In genomic region chr13:44437356-44438233, GRCh38 we compare ENCODE assay signal across 8 cellular contexts.
DNase-seq lines count a peak whose midpoint lies in the region; ATAC-seq and TF ChIP-seq lines count a peak whose summit lies in the region.

No MANE protein-coding gene starts in this region.

- peak overlapping the region; percentile 76 for H3K4me2 ChIP-seq in KMS-11

- H3K27ac Mint-ChIP-seq in natural killer cell treated with Interleukin-12 subunit alpha and Interleukin-12 subunit beta and Interleukin-15 and Interleukin-18, amount 100 ng/mL, for 72 hours = no peak overlapping the region

- no peaks in the 10 kb centered on the region for H3K36me3 ChIP-seq in KMS-11 (ENCODE audit: insufficient read depth)
- H3K36me3 ChIP-seq in SK-N-MC (ENCODE audit: insufficient read depth, low read length) = peaks cover 18% of the 10 kb centered on the region

- peaks cover 15 to 29% of the 10 kb centered on the region in 2 donors for H3K4me1 Mint-ChIP-seq in natural killer cell treated with Interleukin-12 subunit alpha and Interleukin-12 subunit beta and Interleukin-15 and Interleukin-18, amount 100 ng/mL, for 72 hours (ENCODE audit: low read depth in 2 of 2)

- DNase-seq in DMS79 (lab: John Stamatoyannopoulos, UW) (peak; percentile 22), SK-N-MC (ENCODE audit: low read depth, low spot score) (no peak), epithelial cell of esophagus (ENCODE audit: low read depth) (peak; percentile 56), middle frontal gyrus (ENCODE audit: extremely low spot score, low spot score) (no peak)
- no peak for DNase-seq in natural killer cell treated with Interleukin-12 subunit alpha and Interleukin-12 subunit beta and Interleukin-15 and Interleukin-18, amount 100 ng/mL, for 72 hours (ENCODE audit: low spot score)
- no peak for DNase-seq in activated CD8-positive, alpha-beta memory T cell treated with anti-CD3 and anti-CD28 coated beads, Interleukin-2, amount 50 U/mL, for 48 hours

- peak overlapping the region; percentile 54; the same call in 1 of the 2 replicates for H2AFZ ChIP-seq in KMS-11 (ENCODE audit: low read depth)

- no peaks in the 10 kb centered on the region for H3K9me3 Mint-ChIP-seq in natural killer cell treated with Interleukin-12 subunit alpha and Interleukin-12 subunit beta and Interleukin-15 and Interleukin-18, amount 100 ng/mL, for 72 hours

- H3K4me3 ChIP-seq in KMS-11 (IDR thresholded peaks at IDR 0.05; ENCODE audit: insufficient read depth, low read depth, low read length) (no peak overlapping the region), SK-N-MC (peak overlapping the region; percentile 95), epithelial cell of esophagus (ENCODE audit: low read length) (peak overlapping the region; percentile 92)

- H3K79me2 ChIP-seq in KMS-11 (ENCODE audit: insufficient read depth, low read depth) = no peaks in the 10 kb centered on the region

- peak; percentile 64 for TF ChIP-seq CTCF in KMS-11 (conservative IDR thresholded peaks at IDR 0.05; ENCODE audit: low read depth, low read length)
- TF ChIP-seq CTCF in epithelial cell of esophagus (IDR thresholded peaks at IDR 0.05; ENCODE audit: insufficient read depth, low read depth, low read length, missing control alignments) = no peak

- no peaks in the 10 kb centered on the region for H4K20me1 ChIP-seq in KMS-11 (ENCODE audit: insufficient read depth)

- H3K27me3 Mint-ChIP-seq in natural killer cell treated with Interleukin-12 subunit alpha and Interleukin-12 subunit beta and Interleukin-15 and Interleukin-18, amount 100 ng/mL, for 72 hours = no peaks in the 10 kb centered on the region

- H3K9ac ChIP-seq in KMS-11 (peak overlapping the region; percentile 41; the same call in 1 of the 2 replicates), SK-N-MC (ENCODE audit: insufficient read length) (peak overlapping the region; percentile 75)

- H3K4me1 ChIP-seq in KMS-11 (ENCODE audit: low read depth, poor library complexity, severe bottlenecking) = peaks cover 8% of the 10 kb centered on the region

- H3K27me3 ChIP-seq in KMS-11 (ENCODE audit: insufficient read depth, low read depth) = no peaks in the 10 kb centered on the region

- no peak for ATAC-seq in natural killer cell treated with Interleukin-12 subunit alpha and Interleukin-12 subunit beta and Interleukin-15 and Interleukin-18, amount 100 ng/mL, for 72 hours
- ATAC-seq in HG02884 (IDR thresholded peaks at IDR 0.05; ENCODE audit: unreplicated experiment) = no peak

- no peak overlapping the region for H3K27ac ChIP-seq in KMS-11
- H3K27ac ChIP-seq in SK-N-MC = 0 out of 2 replicates have a peak overlapping the region, but pooled peaks have one; percentile 44

- no peaks in the 10 kb centered on the region for H3K9me3 ChIP-seq in SK-N-MC (ENCODE audit: low read depth, low read length)

- peak overlapping the region; percentile 89 for H3K4me3 Mint-ChIP-seq in natural killer cell treated with Interleukin-12 subunit alpha and Interleukin-12 subunit beta and Interleukin-15 and Interleukin-18, amount 100 ng/mL, for 72 hours

- H3K36me3 Mint-ChIP-seq in natural killer cell treated with Interleukin-12 subunit alpha and Interleukin-12 subunit beta and Interleukin-15 and Interleukin-18, amount 100 ng/mL, for 72 hours = no peaks in the 10 kb centered on the region

Comparison
In these comparisons a context has a peak if more than half of its experiments do, and no peak if none do; other contexts are left out.
1. DNase-seq: peak in DMS79 (single experiment) and epithelial cell of esophagus (single experiment); none in SK-N-MC (single experiment), natural killer cell treated with Interleukin-12 subunit alpha and Interleukin-12 subunit beta and Interleukin-15 and Interleukin-18, amount 100 ng/mL, for 72 hours (single experiment), activated CD8-positive, alpha-beta memory T cell treated with anti-CD3 and anti-CD28 coated beads, Interleukin-2, amount 50 U/mL, for 48 hours (single experiment) and middle frontal gyrus (single experiment).